Comparison of ENCODE assay signal across 9 cellular contexts in the genomic region with DNA sequence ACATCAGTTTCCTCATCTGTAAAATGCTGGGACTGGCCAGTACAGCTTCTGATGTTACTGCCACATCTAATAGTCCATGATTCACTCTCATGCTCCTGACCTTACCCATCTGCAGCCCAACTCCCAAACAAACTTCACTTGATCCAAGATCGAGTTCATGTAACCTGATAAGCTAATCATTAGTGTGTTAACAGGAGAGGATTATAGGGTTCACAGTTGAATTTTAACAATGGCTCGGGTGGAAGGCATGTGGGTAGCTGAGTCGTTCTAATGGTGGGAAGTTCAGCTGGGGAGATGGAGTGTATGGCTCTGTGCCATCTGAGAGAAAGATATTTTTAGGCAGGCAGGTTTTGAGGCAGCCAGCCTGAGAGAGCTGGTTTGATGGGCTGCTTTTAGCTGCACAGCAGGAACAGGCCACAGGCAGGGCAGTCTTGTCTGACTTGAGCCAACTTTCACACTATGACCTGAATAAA. TPM values are rescaled to one million over a fixed set of nuclear protein-coding genes. Genes with fewer than 3 reads are reported as not detected.
A peak's percentile ranks its signal among the peaks of the same experiment; 100 is the strongest.
DNase-seq lines count a peak whose midpoint lies in the region; ATAC-seq and TF ChIP-seq lines count a peak whose summit lies in the region.
"Had no signal": no experiment of that assay in that cellular context is flagged by ENCODE, and none has a peak within 500 bp of the region (broad histone marks: within the 10 kb centered on the region; RNA-seq: fewer than 3 reads in every experiment).

No MANE protein-coding gene starts in this region.

- intact Hi-C loops in mucosa of descending colon (cut with DNase I, micrococcal nuclease) (no loop called here), OCI-LY7 (cut with micrococcal nuclease; ENCODE audit: unreplicated experiment) (no loop called here)

- H3K4me2 ChIP-seq in OCI-LY7 (ENCODE audit: low read length) = no peak overlapping the region

- ATAC-seq in GM18498 (IDR thresholded peaks at IDR 0.05; ENCODE audit: unreplicated experiment) (peak; percentile 44), HG03066 (IDR thresholded peaks at IDR 0.05; ENCODE audit: low read depth, unreplicated experiment) (peak; percentile 42), mucosa of descending colon (peak; percentile 13), GM21367 (IDR thresholded peaks at IDR 0.05; ENCODE audit: unreplicated experiment) (no peak)
- ATAC-seq: body of pancreas had no signal

- CTCF ChIA-PET in OCI-LY7 (lab: Charles Lee; ENCODE audit: unreplicated experiment) = interaction anchor here (1.2 kb wide), 1 partner anchor 117 kb away, joined by 4 read pairs; no protein-coding TSS in a partner anchor

- no peak overlapping the region for H2AFZ ChIP-seq in OCI-LY7 (ENCODE audit: low read length)

- H3K4me1 ChIP-seq in mucosa of descending colon (ENCODE audit: low read depth) = no peaks in the 10 kb centered on the region
- H3K4me1 ChIP-seq in OCI-LY7 (ENCODE audit: insufficient read depth, low read length, poor library complexity, severe bottlenecking) = no peaks in the 10 kb centered on the region
- H3K4me1 ChIP-seq: body of pancreas had no signal

- BruUV-seq in OCI-LY7 (replicated peaks; lab: Mats Ljungman, UMichigan) = no TSS peak

- no peak overlapping the region for H3K27ac ChIP-seq in OCI-LY7 (ENCODE audit: low read depth, low read length, poor library complexity, severe bottlenecking)
- H3K27ac ChIP-seq: body of pancreas had no signal

- H3K9me3 ChIP-seq in mucosa of descending colon (no peaks in the 10 kb centered on the region), OCI-LY7 (ENCODE audit: low read length) (no peaks in the 10 kb centered on the region)
- H3K9me3 ChIP-seq: body of pancreas had no signal

- POLR2A ChIA-PET in OCI-LY7 (lab: Charles Lee) = interaction anchor here (1.0 to 3.0 kb wide), 6 partner anchors 10 to 185 kb away, joined by 3 to 7 read pairs (median 5); no protein-coding TSS in a partner anchor

- H3K4me3 ChIP-seq in astrocyte of the spinal cord (ENCODE audit: low read depth, low read length) (no peak overlapping the region), mucosa of descending colon (no peak overlapping the region), OCI-LY7 (ENCODE audit: low read depth, low read length, poor library complexity, severe bottlenecking) (no peak overlapping the region)
- H3K4me3 ChIP-seq: body of pancreas had no signal

- H3K79me2 ChIP-seq in OCI-LY7 (ENCODE audit: insufficient read depth, low read depth, low read length) = no peaks in the 10 kb centered on the region

- DNase-seq in astrocyte of the spinal cord (ENCODE audit: low read depth, low spot score) (peak; percentile 58), mucosa of descending colon (no peak), DMS53 (lab: John Stamatoyannopoulos, UW) (no peak), OCI-LY7 (ENCODE audit: low spot score) (no peak)
- no peak for DNase-seq in stimulated activated naive CD4-positive, alpha-beta T cell (lab: John Stamatoyannopoulos, UW)

- TF ChIP-seq CTCF in astrocyte of the spinal cord (IDR thresholded peaks at IDR 0.05; ENCODE audit: low read depth, low read length) (no peak), mucosa of descending colon (IDR thresholded peaks at IDR 0.05) (no peak), OCI-LY7 (conservative IDR thresholded peaks at IDR 0.05; ENCODE audit: low read length) (no peak)

- in situ Hi-C loops in astrocyte of the spinal cord (cut with HindIII; ENCODE audit: low sequenced_read_pairs) = no loop called here

- no peaks in the 10 kb centered on the region for H4K20me1 ChIP-seq in OCI-LY7 (ENCODE audit: insufficient read depth, low read length)

- H3K36me3 ChIP-seq in mucosa of descending colon (ENCODE audit: low read depth) = no peaks in the 10 kb centered on the region
- no peaks in the 10 kb centered on the region for H3K36me3 ChIP-seq in OCI-LY7 (ENCODE audit: insufficient read depth, low read length)

- H3K9me2 ChIP-seq in OCI-LY7 (ENCODE audit: insufficient read depth, low read length) = no peaks in the 10 kb centered on the region

RNA-seq across cellular contexts. Expression of a gene that starts 17.6 kb away (rescaled TPM):
- total RNA-seq in mucosa of descending colon (100 to 1,000 TPM in 1 of 3 donors, 10 to 100 TPM in 2; 84.3 to 105 (median 99.1) TPM), OCI-LY7 (2022) (58.1 and 58.6 TPM in 2 replicates)
- total RNA-seq in OCI-LY7 (2014; rRNA removed; shearing (Covaris generic)) = 26.2 and 27.0 TPM in 2 replicates
